Comparison of ENCODE assay signal across 22 cellular contexts in genomic region chr17:1727258-1727789, GRCh38. TPM values are rescaled to one million over a fixed set of nuclear protein-coding genes. Genes with fewer than 3 reads are reported as not detected.
A peak's percentile ranks its signal among the peaks of the same experiment; 100 is the strongest.
DNase-seq lines count a peak whose midpoint lies in the region; ATAC-seq, FAIRE-seq and TF ChIP-seq lines count a peak whose summit lies in the region.
"Had no signal": no experiment of that assay in that cellular context is flagged by ENCODE, and none has a peak within 500 bp of the region (broad histone marks: within the 10 kb centered on the region; RNA-seq: fewer than 3 reads in every experiment).

No MANE protein-coding gene starts in this region.

- TF ChIP-seq CTCF in RWPE2 (IDR thresholded peaks at IDR 0.05; ENCODE audit: poor library complexity, severe bottlenecking) (no peak), kidney (IDR thresholded peaks at IDR 0.05; ENCODE audit: borderline replicate concordance, extremely low read depth, insufficient read depth) (no peak), sigmoid colon (IDR thresholded peaks at IDR 0.05) (no peak), WERI-Rb-1 (IDR thresholded peaks at IDR 0.05; ENCODE audit: low read depth, low read length) (no peak), thyroid gland (IDR thresholded peaks at IDR 0.05) (no peak)

- TF ChIP-seq EP300 in sigmoid colon (IDR thresholded peaks at IDR 0.05), result no peak

- 88 to 93% methylated on average over 21 of the region's 21 CpGs for WGBS in sigmoid colon, 2 donors
- 87 to 89% methylated on average over 14 of the region's 21 CpGs for WGBS in thyroid gland, 2 donors

- H3K36me3 ChIP-seq in RWPE2 (ENCODE audit: low read depth) (peaks cover 4% of the 10 kb centered on the region; the same call in 1 of the 2 replicates), kidney (ENCODE audit: control insufficient read depth in 1 of 2, insufficient read depth in 2 of 2, low read length in 2 of 2) (no peaks in the 10 kb centered on the region), sigmoid colon (peaks cover 0 to 29% (median 12%) of the 10 kb centered on the region in 4 donors), WERI-Rb-1 (peaks cover 18% of the 10 kb centered on the region), thyroid gland (peaks cover 9 to 14% of the 10 kb centered on the region in 2 donors)

- no peak overlapping the region for H3K4me3 ChIP-seq in RWPE2 (ENCODE audit: severe bottlenecking)
- no peak overlapping the region for H3K4me3 ChIP-seq in kidney (ENCODE audit: low read length in 2 of 2)
- no peak overlapping the region for H3K4me3 ChIP-seq in sigmoid colon
- no peak overlapping the region for H3K4me3 ChIP-seq in WERI-Rb-1 (ENCODE audit: low read depth, low read length)
- no peak overlapping the region for H3K4me3 ChIP-seq in thyroid gland (replicated peaks in 1 of 3)
- H3K4me3 ChIP-seq: SJSA1 had no signal

- TF ChIP-seq POLR2A in sigmoid colon (IDR thresholded peaks at IDR 0.05), result no peak
- TF ChIP-seq POLR2A in thyroid gland (IDR thresholded peaks at IDR 0.05), result no peak

- H3K9me3 ChIP-seq in RWPE2 (ENCODE audit: severe bottlenecking) (no peaks in the 10 kb centered on the region), kidney (ENCODE audit: control insufficient read depth in 1 of 2, low read length in 2 of 2) (no peaks in the 10 kb centered on the region), sigmoid colon (no peaks in the 10 kb centered on the region), WERI-Rb-1 (ENCODE audit: severe bottlenecking) (no peaks in the 10 kb centered on the region), thyroid gland (no peaks in the 10 kb centered on the region)
- H3K9me3 ChIP-seq: SJSA1 had no signal

- H3K27me3 ChIP-seq in RWPE2 (ENCODE audit: insufficient read depth, poor library complexity, severe bottlenecking) (no peaks in the 10 kb centered on the region), sigmoid colon (no peaks in the 10 kb centered on the region), WERI-Rb-1 (ENCODE audit: insufficient read depth, low read depth, severe bottlenecking) (no peaks in the 10 kb centered on the region), thyroid gland (no peaks in the 10 kb centered on the region)
- H3K27me3 ChIP-seq: SJSA1 had no signal

- peak; percentile 48 for DNase-seq in COLO668 (lab: John Stamatoyannopoulos, UW; ENCODE audit: unreplicated experiment)
- DNase-seq in RWPE2 (ENCODE audit: low spot score), result peak; percentile 58
- peak; percentile 75 for DNase-seq in kidney
- DNase-seq in sigmoid colon, result peak; percentile 64
- DNase-seq in WERI-Rb-1, result no peak
- no peak for DNase-seq in thyroid gland
- DNase-seq in GM19240 (ENCODE audit: insufficient read length, low spot score), result no peak
- DNase-seq: DMS 273 treated with DMSO at 0.1 percent for 48 hours, DND-41, GDM1, NCI-H1417, NCI-H187, NCI-H2107, NCI-H226, NCI-H524, NCI-H82, PC-3 had no signal

- intact Hi-C loops in kidney (cut with DNase I) (loop anchor here (10.0 kb wide), 1 partner anchor 47 kb away; no protein-coding TSS in a partner anchor), sigmoid colon (cut with DNase I) (no loop called here), thyroid gland (cut with DNase I) (loop anchor here (5.0 kb wide), 1 partner anchor 60 kb away; no protein-coding TSS in a partner anchor)

- H3K27ac ChIP-seq in RWPE2 (ENCODE audit: poor library complexity, severe bottlenecking) (no peak overlapping the region), kidney (ENCODE audit: low read depth in 2 of 2, low read length in 2 of 2) (no peak overlapping the region), sigmoid colon (no peak overlapping the region), WERI-Rb-1 (no peak overlapping the region), thyroid gland (no peak overlapping the region)
- H3K27ac ChIP-seq: SJSA1 had no signal

- ATAC-seq in RWPE2 (ENCODE audit: low read depth) (no peak), GM19328 (IDR thresholded peaks at IDR 0.05; ENCODE audit: unreplicated experiment) (no peak)
- ATAC-seq: PC-3 had no signal

- H3K4me1 ChIP-seq in RWPE2 (ENCODE audit: insufficient read depth, poor library complexity, severe bottlenecking) (peaks cover 14% of the 10 kb centered on the region), kidney (ENCODE audit: control insufficient read depth in 1 of 2, insufficient read depth in 1 of 2, low read depth in 1 of 2, low read length in 2 of 2) (peaks cover 0 to 32% of the 10 kb centered on the region in 2 donors), sigmoid colon (peaks cover 0 to 71% (median 45%) of the 10 kb centered on the region in 4 donors), thyroid gland (peaks cover 14 to 25% of the 10 kb centered on the region in 2 donors)

- H3K9ac ChIP-seq in kidney (ENCODE audit: low read length in 2 of 2), result no peak overlapping the region

- FAIRE-seq in kidney (lab: Jason Lieb, UNC), result no peak
- FAIRE-seq: H1 had no signal

RNA-seq across cellular contexts. Expression of gene WDR81, which starts 2.8 kb away (rescaled TPM):
- 28.5 TPM for total RNA-seq in kidney
- 16.1 TPM for polyA plus RNA-seq in kidney (ENCODE audit: insufficient read depth, low read depth, low replicate concordance)
- total RNA-seq in sigmoid colon, result 10 to 100 TPM; 21.8 to 49.3 (median 28.2) TPM
- polyA plus RNA-seq in sigmoid colon, result 10 to 100 TPM in 1 of 3 donors, 1 to 10 TPM in 2; 6.6 to 29.3 (median 7.4) TPM
- 10 to 100 TPM; 25.6 to 31.0 (median 30.3) TPM for total RNA-seq in thyroid gland

RNA-seq across cellular contexts. Expression of gene SERPINF2, which starts 15.3 kb away (rescaled TPM):
- 30.6 TPM for total RNA-seq in kidney
- 209 TPM for polyA plus RNA-seq in kidney (ENCODE audit: insufficient read depth, low read depth, low replicate concordance)
- total RNA-seq in sigmoid colon, result 1 to 10 TPM; 2.9 to 7.2 (median 4.1) TPM
- polyA plus RNA-seq in sigmoid colon, result 10 to 100 TPM in 1 of 3 donors, 1 to 10 TPM in 1, under 1 TPM in 1; 0.69 to 12.9 (median 1.2) TPM
- total RNA-seq in thyroid gland, result 1 to 10 TPM; 4.3 to 9.7 (median 7.1) TPM
- total RNA-seq: SJSA1 had no signal

RNA-seq across cellular contexts. Expression of gene TLCD2, which starts 17.1 kb away (rescaled TPM):
- total RNA-seq in kidney, result 6.2 TPM
- polyA plus RNA-seq in kidney (ENCODE audit: insufficient read depth, low read depth, low replicate concordance), result 1.3 TPM
- 1 to 10 TPM; 2.6 to 5.4 (median 4.1) TPM for total RNA-seq in sigmoid colon
- polyA plus RNA-seq in sigmoid colon, result 10 to 100 TPM in 1 of 3 donors, 1 to 10 TPM in 2; 7.2 to 23.2 (median 9.2) TPM
- total RNA-seq in thyroid gland, result 1 to 10 TPM; 1.7 to 5.6 (median 3.7) TPM
- polyA plus RNA-seq: CD14-positive monocyte had no signal

RNA-seq across cellular contexts. Expression of gene SERPINF1, which starts 34.5 kb away (rescaled TPM):
- total RNA-seq in kidney (121 TPM), sigmoid colon (100 to 1,000 TPM; 275 to 539 (median 352) TPM), thyroid gland (1,000 to 10,000 TPM in 1 of 4 donors, 100 to 1,000 TPM in 3; 289 to 1,632 (median 420) TPM)
- polyA plus RNA-seq in kidney (ENCODE audit: insufficient read depth, low read depth, low replicate concordance) (36.2 TPM), sigmoid colon (100 to 1,000 TPM in 2 of 3 donors, 10 to 100 TPM in 1; 77.7 to 124 (median 112) TPM)
- total RNA-seq: M059J, SJSA1 had no signal

RNA-seq across cellular contexts. Expression of gene PRPF8, which starts 42.7 kb away (rescaled TPM):
- total RNA-seq in kidney, result 236 TPM
- 181 TPM for polyA plus RNA-seq in kidney (ENCODE audit: insufficient read depth, low read depth, low replicate concordance)
- total RNA-seq in sigmoid colon, result 100 to 1,000 TPM; 115 to 155 (median 125) TPM
- polyA plus RNA-seq in sigmoid colon, result 10 to 100 TPM; 25.9 to 92.8 (median 34.2) TPM
- 100 to 1,000 TPM; 181 to 256 (median 242) TPM for total RNA-seq in thyroid gland

Comparison
In these comparisons a context has a peak if more than half of its experiments do, and no peak if none do; other contexts are left out.
1. DNase-seq: peak in COLO668 (single experiment), RWPE2 (single experiment), kidney (single experiment) and sigmoid colon (single experiment); none in WERI-Rb-1 (single experiment), thyroid gland (0 of 2) and GM19240 (single experiment).